Comparison of ENCODE assay signal across 39 cellular contexts in the genomic region with DNA sequence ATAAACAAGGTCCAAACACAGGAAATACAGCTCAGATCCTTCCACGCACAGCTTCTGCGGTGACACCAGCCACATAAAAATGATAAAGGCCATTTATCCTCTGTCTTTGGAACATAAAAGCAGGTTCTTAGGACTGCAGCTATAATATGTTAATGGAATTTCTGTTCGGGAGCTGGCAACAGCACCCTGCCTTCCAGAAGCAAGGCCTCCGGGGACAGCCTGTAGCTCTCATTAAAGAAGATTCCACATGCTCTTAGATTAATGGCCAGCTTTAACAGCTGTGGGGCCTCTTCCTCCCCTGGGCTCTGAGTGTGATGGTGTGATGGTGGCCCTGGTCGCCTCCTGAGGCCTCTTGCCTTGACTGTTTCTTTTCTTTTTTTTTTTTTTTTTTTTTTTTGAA.
"Had no signal": no experiment of that assay in that cellular context is flagged by ENCODE, and none has a peak within 500 bp of the region (broad histone marks: within the 10 kb centered on the region; RNA-seq: fewer than 3 reads in every experiment).

No MANE protein-coding gene starts in this region.

- H3K27me3 ChIP-seq: MG63, Peyer's patch had no signal

- H3K36me3 ChIP-seq: brain microvascular endothelial cell, MG63, Peyer's patch had no signal

- DNase-seq: activated CD4-positive, alpha-beta memory T cell treated with anti-CD3 and anti-CD28 coated beads, Interleukin-2, amount 10 ng/mL, durations not matched to agents 7 days and 5 days; activated CD4-positive, alpha-beta T cell treated with anti-CD3 and anti-CD28 coated beads for 1 hour; activated CD4-positive, alpha-beta T cell treated with anti-CD3 and anti-CD28 coated beads for 48 hours; activated CD4-positive, CD25-positive, alpha-beta regulatory T cell; activated CD8-positive, alpha-beta memory T cell treated with anti-CD3 and anti-CD28 coated beads for 24 hours; activated CD8-positive, alpha-beta memory T cell treated with anti-CD3 and anti-CD28 coated beads, Interleukin-2, amount 10 ng/mL, durations not matched to agents 7 days and 5 days; activated CD8-positive, alpha-beta memory T cell treated with anti-CD3 and anti-CD28 coated beads, Interleukin-2, amount 50 U/mL, for 48 hours; activated effector memory CD4-positive, alpha-beta T cell treated with anti-CD3 and anti-CD28 coated beads, Interleukin-2, amount 50 U/mL, for 16 hours; activated naive CD4-positive, alpha-beta T cell; activated naive CD4-positive, alpha-beta T cell treated with anti-CD3 and anti-CD28 coated beads, Interleukin-2, amount 50 U/mL, for 16 hours; activated naive CD8-positive, alpha-beta T cell treated with anti-CD3 and anti-CD28 coated beads for 36 hours; activated T-cell treated with anti-CD3 and anti-CD28 coated beads, Interleukin-2, amount 50 U/mL, for 72 hours; amniotic stem cell; aorta; brain microvascular endothelial cell; central memory CD4-positive, alpha-beta T cell; Kasumi-1; KG1; MG63; NCI-H1048; NCI-H1105 treated with DMSO at 0.1 percent for 48 hours; NCI-H1436; NCI-H187; NCI-H2029 treated with DMSO at 0.1 percent for 48 hours; NCI-H2107; NCI-H2171; NCI-H446; NCI-H510A treated with DMSO at 0.1 percent for 48 hours; NCI-H526 treated with DMSO at 0.1 percent for 48 hours; NCI-H774; PC-3; RPMI8226; SIG-M5; SW 1271; T-helper 1 cell; T-helper 2 cell; T-helper 9 cell had no signal

- H3K27ac ChIP-seq: brain microvascular endothelial cell, Peyer's patch, VCaP had no signal

- H3K9me3 ChIP-seq: MG63, Peyer's patch had no signal

- H3K4me3 ChIP-seq: MG63, Peyer's patch had no signal
